ENCODE assay signal across 1 cellular context in the genomic region with DNA sequence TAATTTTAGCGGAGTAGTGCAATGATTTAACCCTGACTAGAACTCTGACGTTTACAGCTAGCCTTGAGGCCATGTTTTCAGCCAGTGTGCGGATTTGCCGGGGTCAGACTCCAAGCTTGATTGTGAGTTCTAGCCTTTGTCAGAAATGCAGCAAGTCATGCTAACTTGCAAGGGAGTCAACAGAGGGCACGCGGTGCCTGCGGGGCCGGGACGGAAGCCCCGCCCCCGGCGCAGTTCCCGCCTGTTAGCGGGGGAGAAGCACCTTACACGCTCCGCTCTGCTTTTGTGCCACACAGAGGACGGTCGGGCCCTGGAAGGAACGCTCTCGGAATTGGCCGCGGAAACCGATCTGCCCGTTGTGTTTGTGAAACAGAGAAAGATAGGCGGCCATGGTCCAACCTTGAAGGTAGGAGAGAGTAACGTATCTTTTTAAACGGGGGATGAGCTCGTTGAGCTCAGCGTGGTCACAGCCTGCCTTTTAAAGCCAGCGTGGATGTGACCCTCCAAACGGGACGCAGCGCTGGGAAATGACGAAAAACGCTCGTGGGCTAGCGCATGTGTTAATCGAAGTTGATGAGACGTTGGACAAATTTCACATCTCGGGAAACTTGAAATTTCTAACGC.
A peak's percentile ranks its signal among the peaks of the same experiment; 100 is the strongest.
TF ChIP-seq lines count a peak whose summit lies in the region.

No MANE protein-coding gene starts in this region.

TF ChIP-seq in K562, 482 proteins besides CTCF, POLR2A, EP300 and RAD21 (continued from another document and continues in another):
- TF ChIP-seq, protein P1, sequence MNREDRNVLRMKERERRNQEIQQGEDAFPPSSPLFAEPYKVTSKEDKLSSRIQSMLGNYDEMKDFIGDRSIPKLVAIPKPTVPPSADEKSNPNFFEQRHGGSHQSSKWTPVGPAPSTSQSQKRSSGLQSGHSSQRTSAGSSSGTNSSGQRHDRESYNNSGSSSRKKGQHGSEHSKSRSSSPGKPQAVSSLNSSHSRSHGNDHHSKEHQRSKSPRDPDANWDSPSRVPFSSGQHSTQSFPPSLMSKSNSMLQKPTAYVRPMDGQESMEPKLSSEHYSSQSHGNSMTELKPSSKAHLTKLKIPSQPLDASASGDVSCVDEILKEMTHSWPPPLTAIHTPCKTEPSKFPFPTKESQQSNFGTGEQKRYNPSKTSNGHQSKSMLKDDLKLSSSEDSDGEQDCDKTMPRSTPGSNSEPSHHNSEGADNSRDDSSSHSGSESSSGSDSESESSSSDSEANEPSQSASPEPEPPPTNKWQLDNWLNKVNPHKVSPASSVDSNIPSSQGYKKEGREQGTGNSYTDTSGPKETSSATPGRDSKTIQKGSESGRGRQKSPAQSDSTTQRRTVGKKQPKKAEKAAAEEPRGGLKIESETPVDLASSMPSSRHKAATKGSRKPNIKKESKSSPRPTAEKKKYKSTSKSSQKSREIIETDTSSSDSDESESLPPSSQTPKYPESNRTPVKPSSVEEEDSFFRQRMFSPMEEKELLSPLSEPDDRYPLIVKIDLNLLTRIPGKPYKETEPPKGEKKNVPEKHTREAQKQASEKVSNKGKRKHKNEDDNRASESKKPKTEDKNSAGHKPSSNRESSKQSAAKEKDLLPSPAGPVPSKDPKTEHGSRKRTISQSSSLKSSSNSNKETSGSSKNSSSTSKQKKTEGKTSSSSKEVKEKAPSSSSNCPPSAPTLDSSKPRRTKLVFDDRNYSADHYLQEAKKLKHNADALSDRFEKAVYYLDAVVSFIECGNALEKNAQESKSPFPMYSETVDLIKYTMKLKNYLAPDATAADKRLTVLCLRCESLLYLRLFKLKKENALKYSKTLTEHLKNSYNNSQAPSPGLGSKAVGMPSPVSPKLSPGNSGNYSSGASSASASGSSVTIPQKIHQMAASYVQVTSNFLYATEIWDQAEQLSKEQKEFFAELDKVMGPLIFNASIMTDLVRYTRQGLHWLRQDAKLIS (CRISPR knock-in tag; IDR thresholded peaks at IDR 0.05): peak; percentile 79
- TF ChIP-seq SREBF2 (CRISPR knock-in tag; IDR thresholded peaks at IDR 0.05): no peak
- peak; percentile 97 for TF ChIP-seq L3MBTL2 (IDR thresholded peaks at IDR 0.05)
- no peak for TF ChIP-seq ZNF589 (CRISPR knock-in tag; IDR thresholded peaks at IDR 0.05; ENCODE audit: low read depth)
- TF ChIP-seq MYNN (IDR thresholded peaks at IDR 0.05): peak; percentile 68; the same call in 1 of the 2 replicates
- TF ChIP-seq MYNN (CRISPR knock-in tag; IDR thresholded peaks at IDR 0.05): no peak
- TF ChIP-seq BRD4 (IDR thresholded peaks at IDR 0.05): no peak
- no peak for TF ChIP-seq IFI16 (CRISPR knock-in tag; IDR thresholded peaks at IDR 0.05)
- peak; percentile 47 for TF ChIP-seq SMAD1 (IDR thresholded peaks at IDR 0.05; ENCODE audit: low read depth, low read length, partially characterized antibody)
- TF ChIP-seq NEUROD1 (IDR thresholded peaks at IDR 0.05; ENCODE audit: borderline replicate concordance, low read depth, low read length, partially characterized antibody): peak; percentile 75
- TF ChIP-seq, protein P2, sequence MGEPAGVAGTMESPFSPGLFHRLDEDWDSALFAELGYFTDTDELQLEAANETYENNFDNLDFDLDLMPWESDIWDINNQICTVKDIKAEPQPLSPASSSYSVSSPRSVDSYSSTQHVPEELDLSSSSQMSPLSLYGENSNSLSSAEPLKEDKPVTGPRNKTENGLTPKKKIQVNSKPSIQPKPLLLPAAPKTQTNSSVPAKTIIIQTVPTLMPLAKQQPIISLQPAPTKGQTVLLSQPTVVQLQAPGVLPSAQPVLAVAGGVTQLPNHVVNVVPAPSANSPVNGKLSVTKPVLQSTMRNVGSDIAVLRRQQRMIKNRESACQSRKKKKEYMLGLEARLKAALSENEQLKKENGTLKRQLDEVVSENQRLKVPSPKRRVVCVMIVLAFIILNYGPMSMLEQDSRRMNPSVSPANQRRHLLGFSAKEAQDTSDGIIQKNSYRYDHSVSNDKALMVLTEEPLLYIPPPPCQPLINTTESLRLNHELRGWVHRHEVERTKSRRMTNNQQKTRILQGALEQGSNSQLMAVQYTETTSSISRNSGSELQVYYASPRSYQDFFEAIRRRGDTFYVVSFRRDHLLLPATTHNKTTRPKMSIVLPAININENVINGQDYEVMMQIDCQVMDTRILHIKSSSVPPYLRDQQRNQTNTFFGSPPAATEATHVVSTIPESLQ (CRISPR knock-in tag; IDR thresholded peaks at IDR 0.05): no peak
- TF ChIP-seq NFIX (CRISPR knock-in tag; IDR thresholded peaks at IDR 0.05; ENCODE audit: low read depth): no peak
- TF ChIP-seq ILF3 (IDR thresholded peaks at IDR 0.05; ENCODE audit: borderline replicate concordance): no peak
- peak; percentile 22 for TF ChIP-seq NCOR1 (IDR thresholded peaks at IDR 0.05)
- 0 out of 2 replicates have a peak, but pooled peaks have one; percentile 16 for TF ChIP-seq ZNF232 (CRISPR knock-in tag; IDR thresholded peaks at IDR 0.05)
- peak; percentile 99 for TF ChIP-seq RBFOX2 (IDR thresholded peaks at IDR 0.05; ENCODE audit: low read depth, low read length)
- TF ChIP-seq LCOR (CRISPR knock-in tag; IDR thresholded peaks at IDR 0.05): peak; percentile 89; the same call in 1 of the 2 replicates
- peak; percentile 96 for TF ChIP-seq MYC (IDR thresholded peaks at IDR 0.05; ENCODE audit: low read depth, low read length)
- TF ChIP-seq MYC (CRISPR knock-in tag; IDR thresholded peaks at IDR 0.05; ENCODE audit: borderline replicate concordance, low read depth): peak; percentile 65
- TF ChIP-seq, protein P3, sequence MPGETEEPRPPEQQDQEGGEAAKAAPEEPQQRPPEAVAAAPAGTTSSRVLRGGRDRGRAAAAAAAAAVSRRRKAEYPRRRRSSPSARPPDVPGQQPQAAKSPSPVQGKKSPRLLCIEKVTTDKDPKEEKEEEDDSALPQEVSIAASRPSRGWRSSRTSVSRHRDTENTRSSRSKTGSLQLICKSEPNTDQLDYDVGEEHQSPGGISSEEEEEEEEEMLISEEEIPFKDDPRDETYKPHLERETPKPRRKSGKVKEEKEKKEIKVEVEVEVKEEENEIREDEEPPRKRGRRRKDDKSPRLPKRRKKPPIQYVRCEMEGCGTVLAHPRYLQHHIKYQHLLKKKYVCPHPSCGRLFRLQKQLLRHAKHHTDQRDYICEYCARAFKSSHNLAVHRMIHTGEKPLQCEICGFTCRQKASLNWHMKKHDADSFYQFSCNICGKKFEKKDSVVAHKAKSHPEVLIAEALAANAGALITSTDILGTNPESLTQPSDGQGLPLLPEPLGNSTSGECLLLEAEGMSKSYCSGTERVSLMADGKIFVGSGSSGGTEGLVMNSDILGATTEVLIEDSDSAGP (CRISPR knock-in tag; IDR thresholded peaks at IDR 0.05): no peak
- TF ChIP-seq ZNF354B (CRISPR knock-in tag; IDR thresholded peaks at IDR 0.05): no peak
- TF ChIP-seq, protein P4, sequence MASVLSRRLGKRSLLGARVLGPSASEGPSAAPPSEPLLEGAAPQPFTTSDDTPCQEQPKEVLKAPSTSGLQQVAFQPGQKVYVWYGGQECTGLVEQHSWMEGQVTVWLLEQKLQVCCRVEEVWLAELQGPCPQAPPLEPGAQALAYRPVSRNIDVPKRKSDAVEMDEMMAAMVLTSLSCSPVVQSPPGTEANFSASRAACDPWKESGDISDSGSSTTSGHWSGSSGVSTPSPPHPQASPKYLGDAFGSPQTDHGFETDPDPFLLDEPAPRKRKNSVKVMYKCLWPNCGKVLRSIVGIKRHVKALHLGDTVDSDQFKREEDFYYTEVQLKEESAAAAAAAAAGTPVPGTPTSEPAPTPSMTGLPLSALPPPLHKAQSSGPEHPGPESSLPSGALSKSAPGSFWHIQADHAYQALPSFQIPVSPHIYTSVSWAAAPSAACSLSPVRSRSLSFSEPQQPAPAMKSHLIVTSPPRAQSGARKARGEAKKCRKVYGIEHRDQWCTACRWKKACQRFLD (CRISPR knock-in tag; IDR thresholded peaks at IDR 0.05): peak; percentile 51; the same call in 1 of the 2 replicates
- TF ChIP-seq SRSF1 (IDR thresholded peaks at IDR 0.05; ENCODE audit: low read depth, low read length): no peak
- TF ChIP-seq NR2F6 (CRISPR knock-in tag; IDR thresholded peaks at IDR 0.05): no peak
- TF ChIP-seq POLR2AphosphoS2 (IDR thresholded peaks at IDR 0.05; ENCODE audit: low read length): 0 out of 2 replicates have a peak, but pooled peaks have one; percentile 48
- TF ChIP-seq, protein P5, sequence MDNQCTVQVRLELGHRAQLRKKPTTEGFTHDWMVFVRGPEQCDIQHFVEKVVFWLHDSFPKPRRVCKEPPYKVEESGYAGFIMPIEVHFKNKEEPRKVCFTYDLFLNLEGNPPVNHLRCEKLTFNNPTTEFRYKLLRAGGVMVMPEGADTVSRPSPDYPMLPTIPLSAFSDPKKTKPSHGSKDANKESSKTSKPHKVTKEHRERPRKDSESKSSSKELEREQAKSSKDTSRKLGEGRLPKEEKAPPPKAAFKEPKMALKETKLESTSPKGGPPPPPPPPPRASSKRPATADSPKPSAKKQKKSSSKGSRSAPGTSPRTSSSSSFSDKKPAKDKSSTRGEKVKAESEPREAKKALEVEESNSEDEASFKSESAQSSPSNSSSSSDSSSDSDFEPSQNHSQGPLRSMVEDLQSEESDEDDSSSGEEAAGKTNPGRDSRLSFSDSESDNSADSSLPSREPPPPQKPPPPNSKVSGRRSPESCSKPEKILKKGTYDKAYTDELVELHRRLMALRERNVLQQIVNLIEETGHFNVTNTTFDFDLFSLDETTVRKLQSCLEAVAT (IDR thresholded peaks at IDR 0.05): 0 out of 4 replicates have a peak, but pooled peaks of 1 of the 2 experiments have one; percentile 5
- TF ChIP-seq THRAP3 (IDR thresholded peaks at IDR 0.05; ENCODE audit: borderline replicate concordance): no peak
- TF ChIP-seq YBX1 (IDR thresholded peaks at IDR 0.05): no peak
- TF ChIP-seq, protein P6, sequence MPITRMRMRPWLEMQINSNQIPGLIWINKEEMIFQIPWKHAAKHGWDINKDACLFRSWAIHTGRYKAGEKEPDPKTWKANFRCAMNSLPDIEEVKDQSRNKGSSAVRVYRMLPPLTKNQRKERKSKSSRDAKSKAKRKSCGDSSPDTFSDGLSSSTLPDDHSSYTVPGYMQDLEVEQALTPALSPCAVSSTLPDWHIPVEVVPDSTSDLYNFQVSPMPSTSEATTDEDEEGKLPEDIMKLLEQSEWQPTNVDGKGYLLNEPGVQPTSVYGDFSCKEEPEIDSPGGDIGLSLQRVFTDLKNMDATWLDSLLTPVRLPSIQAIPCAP (CRISPR knock-in tag; IDR thresholded peaks at IDR 0.05; ENCODE audit: borderline replicate concordance): no peak
- peak; percentile 86 for TF ChIP-seq MAFG (tag; conservative IDR thresholded peaks at IDR 0.05)
- TF ChIP-seq, protein P7, sequence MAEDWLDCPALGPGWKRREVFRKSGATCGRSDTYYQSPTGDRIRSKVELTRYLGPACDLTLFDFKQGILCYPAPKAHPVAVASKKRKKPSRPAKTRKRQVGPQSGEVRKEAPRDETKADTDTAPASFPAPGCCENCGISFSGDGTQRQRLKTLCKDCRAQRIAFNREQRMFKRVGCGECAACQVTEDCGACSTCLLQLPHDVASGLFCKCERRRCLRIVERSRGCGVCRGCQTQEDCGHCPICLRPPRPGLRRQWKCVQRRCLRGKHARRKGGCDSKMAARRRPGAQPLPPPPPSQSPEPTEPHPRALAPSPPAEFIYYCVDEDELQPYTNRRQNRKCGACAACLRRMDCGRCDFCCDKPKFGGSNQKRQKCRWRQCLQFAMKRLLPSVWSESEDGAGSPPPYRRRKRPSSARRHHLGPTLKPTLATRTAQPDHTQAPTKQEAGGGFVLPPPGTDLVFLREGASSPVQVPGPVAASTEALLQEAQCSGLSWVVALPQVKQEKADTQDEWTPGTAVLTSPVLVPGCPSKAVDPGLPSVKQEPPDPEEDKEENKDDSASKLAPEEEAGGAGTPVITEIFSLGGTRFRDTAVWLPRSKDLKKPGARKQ (CRISPR knock-in tag; IDR thresholded peaks at IDR 0.05): no peak
- no peak for TF ChIP-seq JUNB (CRISPR knock-in tag; conservative IDR thresholded peaks at IDR 0.05)
- TF ChIP-seq RBM34 (IDR thresholded peaks at IDR 0.05; ENCODE audit: borderline replicate concordance, insufficient read depth, low read length): no peak
- TF ChIP-seq, protein P8, sequence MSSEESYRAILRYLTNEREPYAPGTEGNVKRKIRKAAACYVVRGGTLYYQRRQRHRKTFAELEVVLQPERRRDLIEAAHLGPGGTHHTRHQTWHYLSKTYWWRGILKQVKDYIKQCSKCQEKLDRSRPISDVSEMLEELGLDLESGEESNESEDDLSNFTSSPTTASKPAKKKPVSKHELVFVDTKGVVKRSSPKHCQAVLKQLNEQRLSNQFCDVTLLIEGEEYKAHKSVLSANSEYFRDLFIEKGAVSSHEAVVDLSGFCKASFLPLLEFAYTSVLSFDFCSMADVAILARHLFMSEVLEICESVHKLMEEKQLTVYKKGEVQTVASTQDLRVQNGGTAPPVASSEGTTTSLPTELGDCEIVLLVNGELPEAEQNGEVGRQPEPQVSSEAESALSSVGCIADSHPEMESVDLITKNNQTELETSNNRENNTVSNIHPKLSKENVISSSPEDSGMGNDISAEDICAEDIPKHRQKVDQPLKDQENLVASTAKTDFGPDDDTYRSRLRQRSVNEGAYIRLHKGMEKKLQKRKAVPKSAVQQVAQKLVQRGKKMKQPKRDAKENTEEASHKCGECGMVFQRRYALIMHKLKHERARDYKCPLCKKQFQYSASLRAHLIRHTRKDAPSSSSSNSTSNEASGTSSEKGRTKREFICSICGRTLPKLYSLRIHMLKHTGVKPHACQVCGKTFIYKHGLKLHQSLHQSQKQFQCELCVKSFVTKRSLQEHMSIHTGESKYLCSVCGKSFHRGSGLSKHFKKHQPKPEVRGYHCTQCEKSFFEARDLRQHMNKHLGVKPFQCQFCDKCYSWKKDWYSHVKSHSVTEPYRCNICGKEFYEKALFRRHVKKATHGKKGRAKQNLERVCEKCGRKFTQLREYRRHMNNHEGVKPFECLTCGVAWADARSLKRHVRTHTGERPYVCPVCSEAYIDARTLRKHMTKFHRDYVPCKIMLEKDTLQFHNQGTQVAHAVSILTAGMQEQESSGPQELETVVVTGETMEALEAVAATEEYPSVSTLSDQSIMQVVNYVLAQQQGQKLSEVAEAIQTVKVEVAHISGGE (CRISPR knock-in tag; IDR thresholded peaks at IDR 0.05): peak in 2 of 3 experiments; percentile 41 to 84; a peak in 3 of 6 replicates
